ENCODE assay signal across 18 cellular contexts in genomic region chrX:104105863-104106262, GRCh38.
"Had no signal": no experiment of that assay in that cellular context is flagged by ENCODE, and none has a peak within 500 bp of the region (broad histone marks: within the 10 kb centered on the region; RNA-seq: fewer than 3 reads in every experiment).

No MANE protein-coding gene starts in this region.

- H3K4me3 ChIP-seq: lung had no signal

- DNase-seq: activated CD4-positive, alpha-beta T cell treated with anti-CD3 and anti-CD28 coated beads, Interleukin-2, amount 10 ng/mL, durations not matched to agents 24 days and 14 days; activated CD4-positive, CD25-positive, alpha-beta regulatory T cell; activated CD8-positive, alpha-beta memory T cell treated with anti-CD3 and anti-CD28 coated beads, Interleukin-2, amount 50 U/mL, for 48 hours; activated gamma-delta T cell; activated T-cell treated with anti-CD3 and anti-CD28 coated beads, Interleukin-2, amount 50 U/mL, for 72 hours; dermis blood vessel endothelial cell; foreskin melanocyte; head of caudate nucleus; midbrain; naive B cell; nucleus accumbens; small intestine; stimulated activated CD4-positive, alpha-beta T cell treated with anti-CD3 and anti-CD28 coated beads, Interleukin-4, amount 100 ng/mL, for 24 hours; stimulated activated naive CD8-positive, alpha-beta T cell treated with anti-CD3 and anti-CD28 coated beads, Interleukin-15, Interleukin-2, amounts not matched to agents 100 U/mL and 50 U/mL, for 24 hours had no signal

- H3K27ac Mint-ChIP-seq: activated CD4-positive, alpha-beta T cell treated with anti-CD3 and anti-CD28 coated beads, Interleukin-2, amount 10 ng/mL, durations not matched to agents 24 days and 14 days; activated naive CD4-positive, alpha-beta T cell treated with anti-CD3 and anti-CD28 coated beads, Interleukin-2, amount 50 U/mL, for 72 hours; activated T-cell treated with anti-CD3 and anti-CD28 coated beads, Interleukin-2, amount 50 U/mL, for 72 hours; type B pancreatic cell had no signal

- H3K4me3 Mint-ChIP-seq: activated CD4-positive, alpha-beta T cell treated with anti-CD3 and anti-CD28 coated beads, Interleukin-2, amount 10 ng/mL, durations not matched to agents 24 days and 14 days; activated T-cell treated with anti-CD3 and anti-CD28 coated beads, Interleukin-2, amount 50 U/mL, for 72 hours; naive B cell; type B pancreatic cell had no signal

- ATAC-seq: activated naive CD4-positive, alpha-beta T cell treated with anti-CD3 and anti-CD28 coated beads, Interleukin-2, amount 50 U/mL, for 72 hours; activated T-cell treated with anti-CD3 and anti-CD28 coated beads, Interleukin-2, amount 50 U/mL, for 72 hours; stimulated activated naive CD8-positive, alpha-beta T cell treated with anti-CD3 and anti-CD28 coated beads, Interleukin-15, Interleukin-2, amounts not matched to agents 100 U/mL and 50 U/mL, for 24 hours had no signal

- H3K27me3 Mint-ChIP-seq: activated CD4-positive, alpha-beta T cell treated with anti-CD3 and anti-CD28 coated beads, Interleukin-2, amount 10 ng/mL, durations not matched to agents 24 days and 14 days; naive B cell; type B pancreatic cell had no signal

- H3K27ac ChIP-seq: epithelial cell of prostate had no signal

- H3K9me3 Mint-ChIP-seq: activated CD4-positive, alpha-beta T cell treated with anti-CD3 and anti-CD28 coated beads, Interleukin-2, amount 10 ng/mL, durations not matched to agents 24 days and 14 days; activated naive CD4-positive, alpha-beta T cell treated with anti-CD3 and anti-CD28 coated beads, Interleukin-2, amount 50 U/mL, for 72 hours; activated T-cell treated with anti-CD3 and anti-CD28 coated beads, Interleukin-2, amount 50 U/mL, for 72 hours; naive B cell; type B pancreatic cell had no signal

- H3K36me3 Mint-ChIP-seq: activated naive CD4-positive, alpha-beta T cell treated with anti-CD3 and anti-CD28 coated beads, Interleukin-2, amount 50 U/mL, for 72 hours; naive B cell; type B pancreatic cell had no signal
